In genomic region chr15:29920515-29920914, GRCh38 we compare ENCODE assay signal across 11 cellular contexts.
DNase-seq lines count a peak whose midpoint lies in the region; ATAC-seq and TF ChIP-seq lines count a peak whose summit lies in the region.
"Had no signal": no experiment of that assay in that cellular context is flagged by ENCODE, and none has a peak within 500 bp of the region (broad histone marks: within the 10 kb centered on the region; RNA-seq: fewer than 3 reads in every experiment).

No MANE protein-coding gene starts in this region.

- H3K23ac ChIP-seq in IMR-90 (ENCODE audit: low read depth, low read length): no peak overlapping the region

- in situ Hi-C loops in IMR-90 (cut with MboI; ENCODE audit: low sequenced_read_pairs): loop anchor here (10.0 kb wide), 2 partner anchors 46 to 106 kb away; no protein-coding TSS in a partner anchor

- H3K9me1 ChIP-seq in IMR-90 (ENCODE audit: insufficient read depth, low read length): peaks cover 22% of the 10 kb centered on the region

- intact Hi-C loops in IMR-90 (cut with micrococcal nuclease): no loop called here

- no peak overlapping the region for H4K8ac ChIP-seq in IMR-90 (ENCODE audit: low read depth in 2 of 2, low read length in 2 of 2)

- H4K5ac ChIP-seq in IMR-90 (ENCODE audit: low read depth, low read length): no peak overlapping the region

- no TSS peak for BruUV-seq in IMR-90 (replicated peaks; lab: Mats Ljungman, UMichigan)

- CTCF ChIA-PET in IMR-90 (lab: Yijun Ruan, JAX): interaction anchor here (1.3 kb wide), 1 partner anchor 173 kb away, joined by 5 read pairs; no protein-coding TSS in a partner anchor

- peak overlapping the region; percentile 55; the same call in 1 of the 2 replicates for H3K4ac ChIP-seq in IMR-90 (ENCODE audit: low read depth, low read length)

- H2AK5ac ChIP-seq in IMR-90 (ENCODE audit: low read depth, low read length): peak overlapping the region; percentile 51

- H3K4me2 ChIP-seq in IMR-90 (ENCODE audit: low read depth, low read length): no peak overlapping the region

- no peak overlapping the region for H2AK9ac ChIP-seq in IMR-90 (replicated peaks; ENCODE audit: low read depth, low read length, poor library complexity)

- H3K27ac ChIP-seq in IMR-90 (ENCODE audit: insufficient read depth, low read length) (no peak overlapping the region), lung (ENCODE audit: low read depth in 1 of 2, low read length in 1 of 2) (peak overlapping the region in 1 of 2 donors; percentile 1)

- H3K36me3 ChIP-seq in IMR-90 (ENCODE audit: control insufficient read depth, insufficient read depth, low read length): no peaks in the 10 kb centered on the region
- H3K36me3 ChIP-seq in lung (ENCODE audit: control insufficient read depth in 2 of 2, insufficient read depth in 2 of 2, low read length in 2 of 2): no peaks in the 10 kb centered on the region

- peak overlapping the region; percentile 34 for H2AFZ ChIP-seq in IMR-90 (replicated peaks; ENCODE audit: low read length, poor library complexity)

- H3K9ac ChIP-seq in IMR-90 (ENCODE audit: low read depth, low read length): no peak overlapping the region

- peak overlapping the region; percentile 32; the same call in 1 of the 2 replicates for H2BK120ac ChIP-seq in IMR-90 (ENCODE audit: low read depth, low read length)

- H3K9me3 ChIP-seq in IMR-90 (ENCODE audit: control insufficient read depth, insufficient read depth, low read length): no peaks in the 10 kb centered on the region
- H3K9me3 ChIP-seq in lung (ENCODE audit: control insufficient read depth in 2 of 2, insufficient read depth in 1 of 2, low read length in 1 of 2): no peaks in the 10 kb centered on the region

- no peak overlapping the region for H2BK5ac ChIP-seq in IMR-90 (ENCODE audit: low read depth, low read length, poor library complexity, severe bottlenecking)

- H3K18ac ChIP-seq in IMR-90 (ENCODE audit: low read depth, low read length): no peak overlapping the region

- WGBS in IMR-90 (ENCODE audit: extremely low coverage in 2 of 2, insufficient read length in 1 of 2), 2 experiments: 100% methylated on average over 2 of the region's 12 CpGs; no CpG with 5 or more reads in 1 of the 2 experiments
- WGBS in lung, 2 donors: 64 to 68% methylated on average over 12 of the region's 12 CpGs

- H3K79me1 ChIP-seq in IMR-90 (ENCODE audit: low read depth in 1 of 2, low read length in 2 of 2): peaks cover 0 to 7% of the 10 kb centered on the region in 2 experiments; a peak in 2 of 4 replicates

- H3K4me1 ChIP-seq in IMR-90 (ENCODE audit: control insufficient read depth, insufficient read depth, low read length) (peaks cover 23% of the 10 kb centered on the region), lung (ENCODE audit: control insufficient read depth in 2 of 2, insufficient read depth in 2 of 2, low read length in 2 of 2) (peaks cover 6 to 11% of the 10 kb centered on the region in 2 donors)

- H3K14ac ChIP-seq in IMR-90 (replicated peaks; ENCODE audit: low read depth, low read length): no peak overlapping the region

- ATAC-seq in IMR-90 (ENCODE audit: low read depth) (no peak), lung (ENCODE audit: insufficient read depth, low FRiP score) (peak; percentile 54), GM18873 (IDR thresholded peaks at IDR 0.05; ENCODE audit: low FRiP score, unreplicated experiment) (no peak)
- ATAC-seq: left colon; stimulated activated naive CD8-positive, alpha-beta T cell treated with anti-CD3 and anti-CD28 coated beads, Interleukin-15, amount 100 ng/mL, for 72 hours had no signal

- peaks cover 3% of the 10 kb centered on the region; the same call in 1 of the 2 replicates for H4K20me1 ChIP-seq in IMR-90 (ENCODE audit: insufficient read depth, low read length)

- TF ChIP-seq CTCF in IMR-90 (conservative IDR thresholded peaks at IDR 0.05; ENCODE audit: low read depth, low read length) (no peak), lung (IDR thresholded peaks at IDR 0.05; ENCODE audit: control extremely low read depth, extremely low read depth) (no peak)

- POLR2A ChIA-PET in IMR-90 (lab: Charles Lee; ENCODE audit: unreplicated experiment): interaction anchor here (0.6 kb wide), 1 partner anchor 33 kb away, joined by 5 read pairs; no protein-coding TSS in a partner anchor

- no peak for TF ChIP-seq RAD21 in IMR-90 (IDR thresholded peaks at IDR 0.05; ENCODE audit: low read length)

- H3K27me3 ChIP-seq in IMR-90 (ENCODE audit: control insufficient read depth, insufficient read depth, low read length) (peaks cover 3% of the 10 kb centered on the region; the same call in 1 of the 2 replicates), lung (ENCODE audit: control insufficient read depth, insufficient read depth) (no peaks in the 10 kb centered on the region)

- no peak overlapping the region for H2BK15ac ChIP-seq in IMR-90 (ENCODE audit: low read depth, low read length)

- H3K4me3 ChIP-seq in IMR-90 (ENCODE audit: insufficient read depth, low read depth, low read length) (no peak overlapping the region), lung (no peak overlapping the region)

- H2BK20ac ChIP-seq in IMR-90 (ENCODE audit: low read depth, low read length): no peak overlapping the region

- DNase-seq in A172 (ENCODE audit: low spot score) (peak; percentile 81), IMR-90 (peak; percentile 49), dermis blood vessel endothelial cell (peak; percentile 27), lung (ENCODE audit: low spot score) (peak; percentile 70), NCI-H1694 (lab: John Stamatoyannopoulos, UW) (no peak), HUDEP-2 (lab: John Stamatoyannopoulos, UW; ENCODE audit: unreplicated experiment in 76 of 76) (no peak)
- DNase-seq in activated CD4-positive, CD25-positive, alpha-beta regulatory T cell treated with anti-CD3 and anti-CD28 coated beads, Interleukin-2, amount 50 U/mL, for 72 hours: no peak
- DNase-seq: left colon; stimulated activated CD4-positive, alpha-beta T cell treated with anti-CD3 and anti-CD28 coated beads, Interleukin-4, amount 100 ng/mL, for 1 hour; stimulated activated naive CD8-positive, alpha-beta T cell treated with anti-CD3 and anti-CD28 coated beads, Interleukin-15, amount 100 ng/mL, for 72 hours had no signal

- H4K91ac ChIP-seq in IMR-90 (ENCODE audit: insufficient read depth, low read depth, low read length): peak overlapping the region; percentile 0; the same call in 1 of the 2 replicates

- dilution Hi-C loops in IMR-90 (cut with HindIII; ENCODE audit: low sequenced_read_pairs, unreplicated experiment): no loop called here

- H3K56ac ChIP-seq in IMR-90 (ENCODE audit: extremely low read depth, insufficient read depth, low read length): no peak overlapping the region

- no peak for TF ChIP-seq POLR2A in IMR-90 (IDR thresholded peaks at IDR 0.05; ENCODE audit: low read depth, low read length)

TF ChIP-seq in IMR-90, 13 proteins besides CTCF, POLR2A, EP300 and RAD21:
- TF ChIP-seq, protein P1, sequence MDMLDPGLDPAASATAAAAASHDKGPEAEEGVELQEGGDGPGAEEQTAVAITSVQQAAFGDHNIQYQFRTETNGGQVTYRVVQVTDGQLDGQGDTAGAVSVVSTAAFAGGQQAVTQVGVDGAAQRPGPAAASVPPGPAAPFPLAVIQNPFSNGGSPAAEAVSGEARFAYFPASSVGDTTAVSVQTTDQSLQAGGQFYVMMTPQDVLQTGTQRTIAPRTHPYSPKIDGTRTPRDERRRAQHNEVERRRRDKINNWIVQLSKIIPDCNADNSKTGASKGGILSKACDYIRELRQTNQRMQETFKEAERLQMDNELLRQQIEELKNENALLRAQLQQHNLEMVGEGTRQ (IDR thresholded peaks at IDR 0.05; ENCODE audit: low read depth, low read length): no peak
- TF ChIP-seq RFX5 (IDR thresholded peaks at IDR 0.05; ENCODE audit: low read depth, low read length) (no peak), CEBPB (IDR thresholded peaks at IDR 0.05; ENCODE audit: low read depth, low read length) (no peak), ELK1 (IDR thresholded peaks at IDR 0.05; ENCODE audit: borderline replicate concordance, low read depth, low read length) (no peak), NFE2L2 (IDR thresholded peaks at IDR 0.05; ENCODE audit: low read depth, low read length) (no peak), SMC3 (IDR thresholded peaks at IDR 0.05; ENCODE audit: low read depth, low read length) (no peak), FOS (IDR thresholded peaks at IDR 0.05; ENCODE audit: low read depth, low read length) (no peak), MAZ (IDR thresholded peaks at IDR 0.05; ENCODE audit: borderline replicate concordance, low read depth, low read length) (no peak), BHLHE40 (IDR thresholded peaks at IDR 0.05; ENCODE audit: low read depth, low read length) (no peak), RCOR1 (IDR thresholded peaks at IDR 0.05; ENCODE audit: insufficient replicate concordance, low read length) (no peak), CHD1 (IDR thresholded peaks at IDR 0.05; ENCODE audit: low read depth, low read length) (no peak), MXI1 (IDR thresholded peaks at IDR 0.05; ENCODE audit: borderline replicate concordance, low read depth, low read length) (no peak), MAFK (IDR thresholded peaks at IDR 0.05; ENCODE audit: low read depth, low read length) (no peak)

Comparison
In these comparisons a context has a peak if more than half of its experiments do, and no peak if none do; other contexts are left out.
1. DNase-seq: peak in A172 (single experiment), IMR-90 (single experiment), dermis blood vessel endothelial cell (single experiment) and lung (single experiment); none in activated CD4-positive, CD25-positive, alpha-beta regulatory T cell treated with anti-CD3 and anti-CD28 coated beads, Interleukin-2, amount 50 U/mL, for 72 hours (single experiment), NCI-H1694 (single experiment) and HUDEP-2 (0 of 76).